ENCODE assay signal across 25 cellular contexts in the genomic region with DNA sequence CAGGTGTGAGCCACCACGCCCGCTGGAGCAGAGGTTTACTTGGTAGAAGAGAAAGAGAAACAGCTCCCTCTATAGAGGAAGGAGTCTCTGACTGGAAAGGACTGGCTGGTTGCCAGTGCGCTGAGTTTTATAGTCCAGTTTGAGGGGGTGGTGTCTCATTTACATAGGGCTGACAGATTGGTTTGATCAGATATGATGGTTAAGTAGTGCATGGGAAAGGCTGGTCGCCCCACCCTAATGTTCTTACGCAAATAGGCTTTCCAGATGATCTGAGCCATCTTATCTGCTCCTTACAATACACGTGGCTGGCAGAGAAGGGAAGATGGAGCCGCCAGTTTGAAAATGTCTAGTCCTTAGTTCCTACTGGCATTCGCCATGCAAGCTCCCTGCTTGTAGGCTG.
A peak's percentile ranks its signal among the peaks of the same experiment; 100 is the strongest.
DNase-seq lines count a peak whose midpoint lies in the region; ATAC-seq and TF ChIP-seq lines count a peak whose summit lies in the region.
"Had no signal": no experiment of that assay in that cellular context is flagged by ENCODE, and none has a peak within 500 bp of the region (broad histone marks: within the 10 kb centered on the region; RNA-seq: fewer than 3 reads in every experiment).

No MANE protein-coding gene starts in this region.

- H3K4me1 ChIP-seq in H9 (ENCODE audit: insufficient read depth, low read length): no peaks in the 10 kb centered on the region
- H3K4me1 ChIP-seq in gastrocnemius medialis: peaks cover 0 to 5% of the 10 kb centered on the region in 2 donors
- H3K4me1 ChIP-seq: uterus had no signal

- H3K27ac ChIP-seq in H9 (ENCODE audit: insufficient read length, low read depth, low read length) (no peak overlapping the region), gastrocnemius medialis (no peak overlapping the region)
- H3K27ac ChIP-seq: HL-60, thoracic aorta, uterus had no signal

- no peaks in the 10 kb centered on the region for H3K9me3 ChIP-seq in H9 (ENCODE audit: control insufficient read depth, low read depth, low read length)
- no peaks in the 10 kb centered on the region for H3K9me3 ChIP-seq in gastrocnemius medialis
- H3K9me3 ChIP-seq: thoracic aorta, uterus had no signal

- H2BK15ac ChIP-seq in H9 (ENCODE audit: low read depth, low read length): no peak overlapping the region

- H3K4me3 ChIP-seq in gastrocnemius medialis: no peak overlapping the region
- H3K4me3 ChIP-seq: thoracic aorta, uterus had no signal

- H4K8ac ChIP-seq in H9 (replicated peaks; ENCODE audit: insufficient read length, low read depth, low read length): no peak overlapping the region

- no peaks in the 10 kb centered on the region for H4K20me1 ChIP-seq in H9 (ENCODE audit: control insufficient read depth, insufficient read depth, insufficient read length)

- H3K23me2 ChIP-seq in H9 (ENCODE audit: insufficient read length, low read depth, low read length, poor library complexity, severe bottlenecking): no peaks in the 10 kb centered on the region

- H3K9me3 Mint-ChIP-seq in H9 (no peaks in the 10 kb centered on the region), HFFc6 (peaks cover 10% of the 10 kb centered on the region)

- POLR2A ChIA-PET in GM10248 (lab: Yijun Ruan, JAX): no interaction called here

- H3K4me2 ChIP-seq in H9 (ENCODE audit: insufficient read depth, insufficient read length, low read length): no peak overlapping the region

- no peak overlapping the region for H2BK5ac ChIP-seq in H9 (ENCODE audit: insufficient read length, low read length)

- CTCF ChIA-PET in GM10248 (lab: Yijun Ruan, JAX): no interaction called here

- H3K27me3 ChIP-seq in H9 (ENCODE audit: insufficient read depth, low read length) (no peaks in the 10 kb centered on the region), gastrocnemius medialis (no peaks in the 10 kb centered on the region)
- H3K27me3 ChIP-seq: uterus had no signal

- H3K27me3 Mint-ChIP-seq in H9 (ENCODE audit: low read depth) (no peaks in the 10 kb centered on the region), HFFc6 (ENCODE audit: insufficient read depth) (no peaks in the 10 kb centered on the region)
- H3K27me3 Mint-ChIP-seq: activated CD4-positive, alpha-beta T cell treated with anti-CD3 and anti-CD28 coated beads for 36 hours; activated naive CD8-positive, alpha-beta T cell; CD4-positive, alpha-beta memory T cell; naive thymus-derived CD4-positive, alpha-beta T cell; progenitor cell of endocrine pancreas had no signal

- ATAC-seq in left colon: peak; percentile 17
- no peak for ATAC-seq in gastrocnemius medialis
- ATAC-seq: activated CD4-positive, alpha-beta T cell treated with anti-CD3 and anti-CD28 coated beads for 36 hours; activated CD8-positive, alpha-beta T cell treated with anti-CD3 and anti-CD28 coated beads, Interleukin-2, amount 10 ng/mL, durations not matched to agents 7 days and 5 days; naive thymus-derived CD4-positive, alpha-beta T cell had no signal

- no peak overlapping the region for H2BK120ac ChIP-seq in H9 (ENCODE audit: low read depth, low read length, poor library complexity, severe bottlenecking)

- TF ChIP-seq CTCF in H9 (conservative IDR thresholded peaks at IDR 0.05): 0 out of 3 replicates have a peak, but pooled peaks have one; percentile 10
- TF ChIP-seq CTCF in HFFc6 (IDR thresholded peaks at IDR 0.05): no peak
- TF ChIP-seq CTCF in GM10248 (IDR thresholded peaks at IDR 0.05; ENCODE audit: control extremely low read depth, extremely low read depth, low read depth, missing control alignments): no peak
- TF ChIP-seq CTCF in gastrocnemius medialis (IDR thresholded peaks at IDR 0.05 in 4 of 5, conservative IDR thresholded peaks at IDR 0.05 in 1 of 5): no peak

- H3K36me3 ChIP-seq in gastrocnemius medialis: no peaks in the 10 kb centered on the region
- H3K36me3 ChIP-seq: thoracic aorta, uterus had no signal

- H3K4me1 Mint-ChIP-seq in H9 (no peaks in the 10 kb centered on the region), HFFc6 (ENCODE audit: low read depth) (no peaks in the 10 kb centered on the region)
- H3K4me1 Mint-ChIP-seq: activated CD4-positive, alpha-beta T cell treated with anti-CD3 and anti-CD28 coated beads for 36 hours; CD4-positive, alpha-beta memory T cell; mesothelial cell of epicardium; naive thymus-derived CD4-positive, alpha-beta T cell had no signal

- no peak overlapping the region for H3K27ac Mint-ChIP-seq in H9
- no peak overlapping the region for H3K27ac Mint-ChIP-seq in HFFc6
- H3K27ac Mint-ChIP-seq: activated CD4-positive, alpha-beta T cell treated with anti-CD3 and anti-CD28 coated beads for 36 hours; activated CD8-positive, alpha-beta T cell treated with anti-CD3 and anti-CD28 coated beads, Interleukin-2, amount 10 ng/mL, durations not matched to agents 7 days and 5 days; activated naive CD8-positive, alpha-beta T cell; CD4-positive, alpha-beta memory T cell; mesothelial cell of epicardium; naive thymus-derived CD4-positive, alpha-beta T cell; progenitor cell of endocrine pancreas had no signal

- TF ChIP-seq POLR2A in gastrocnemius medialis (IDR thresholded peaks at IDR 0.05): no peak

- no peaks in the 10 kb centered on the region for H3K79me1 ChIP-seq in H9 (ENCODE audit: insufficient read depth, low read depth, low read length, poor library complexity, severe bottlenecking)

- H3K4ac ChIP-seq in H9 (ENCODE audit: low read depth, low read length): no peak overlapping the region

- no peak overlapping the region for H2AK5ac ChIP-seq in H9 (ENCODE audit: insufficient read length, low read length)

- intact Hi-C loops in left colon (cut with DNase I, micrococcal nuclease) (no loop called here), gastrocnemius medialis (cut with DNase I; ENCODE audit: low total_unique reads) (no loop called here)

- H3K79me2 ChIP-seq in H9 (ENCODE audit: insufficient read depth, low read length): no peaks in the 10 kb centered on the region

- no peak overlapping the region for H2BK20ac ChIP-seq in H9 (ENCODE audit: low read depth, low read length, poor library complexity, severe bottlenecking)

- H4K5ac ChIP-seq in H9 (ENCODE audit: insufficient read length, low read depth, low read length): no peak overlapping the region

- H3K18ac ChIP-seq in H9 (ENCODE audit: insufficient read length, low read depth, low read length): no peak overlapping the region

- H2AFZ ChIP-seq in H9 (ENCODE audit: low read length): no peak overlapping the region

- H3K4me3 Mint-ChIP-seq in H9: no peak overlapping the region
- no peak overlapping the region for H3K4me3 Mint-ChIP-seq in HFFc6
- H3K4me3 Mint-ChIP-seq: activated CD4-positive, alpha-beta T cell treated with anti-CD3 and anti-CD28 coated beads for 36 hours; activated CD8-positive, alpha-beta T cell treated with anti-CD3 and anti-CD28 coated beads, Interleukin-2, amount 10 ng/mL, durations not matched to agents 7 days and 5 days; activated naive CD8-positive, alpha-beta T cell; CD4-positive, alpha-beta memory T cell; mesothelial cell of epicardium; naive thymus-derived CD4-positive, alpha-beta T cell had no signal

- H3K23ac ChIP-seq in H9 (ENCODE audit: insufficient read length, low read depth, low read length): no peak overlapping the region

- no peak overlapping the region for H4K91ac ChIP-seq in H9 (ENCODE audit: insufficient read length, low read depth, low read length)

- no peak overlapping the region for H3K14ac ChIP-seq in H9 (ENCODE audit: insufficient read depth, low read length)

- no peak overlapping the region for H3K9ac ChIP-seq in H9 (ENCODE audit: extremely low read depth, insufficient read length, low read length)

- DNase-seq in NCI-H524 (lab: John Stamatoyannopoulos, UW): peak; percentile 3 to 28
- no peak for DNase-seq in NCI-H524 treated with DMSO at 0.1 percent for 48 hours (lab: John Stamatoyannopoulos, UW)
- DNase-seq in H9: no peak
- peak; percentile 69 for DNase-seq in OCI-M1 (lab: John Stamatoyannopoulos, UW)
- peak in 1 of 2 donors; percentile 6 for DNase-seq in left colon
- DNase-seq in HFFc6: no peak
- no peak for DNase-seq in GM10248 (ENCODE audit: extremely low spot score)
- DNase-seq in gastrocnemius medialis: no peak
- DNase-seq: activated CD4-positive, alpha-beta T cell treated with anti-CD3 and anti-CD28 coated beads for 36 hours; activated CD8-positive, alpha-beta T cell treated with anti-CD3 and anti-CD28 coated beads, Interleukin-2, amount 10 ng/mL, durations not matched to agents 7 days and 5 days; AML-193; anterior cingulate cortex; CD4-positive, alpha-beta memory T cell; DMS79 treated with DMSO at 0.1 percent for 48 hours; effector CD4-positive, alpha-beta T cell; naive thymus-derived CD4-positive, alpha-beta T cell; NCI-H1105 treated with DMSO at 0.1 percent for 48 hours; NCI-H2029; stimulated activated naive CD4-positive, alpha-beta T cell treated with Interleukin-2 at 50 U/mL for 16 hours; uterus had no signal

- no peak overlapping the region for H2BK12ac ChIP-seq in H9 (ENCODE audit: insufficient read length, low read depth, low read length)

- in situ Hi-C loops in gastrocnemius medialis (cut with MboI; ENCODE audit: low sequenced_read_pairs in 4 of 4): no loop called here

- H3K36me3 Mint-ChIP-seq in H9 (ENCODE audit: insufficient read depth in 1 of 3, low read depth in 3 of 3) (no peaks in the 10 kb centered on the region), HFFc6 (ENCODE audit: low read depth) (no peaks in the 10 kb centered on the region)
- H3K36me3 Mint-ChIP-seq: activated naive CD8-positive, alpha-beta T cell; CD4-positive, alpha-beta memory T cell; mesothelial cell of epicardium; naive thymus-derived CD4-positive, alpha-beta T cell had no signal

- no peak overlapping the region for H3K56ac ChIP-seq in H9 (ENCODE audit: insufficient read length, low read depth, low read length)

- H3T11ph ChIP-seq in H9 (ENCODE audit: low read length): no peak overlapping the region

- no CpG with 5 or more reads among the region's 8 CpGs for WGBS in H9 (ENCODE audit: extremely low coverage, insufficient read length, low lambda C conversion rate)

Comparison
In these comparisons a context has a peak if more than half of its experiments do, and no peak if none do; other contexts are left out.
1. DNase-seq: peak in NCI-H524 (2 of 2) and OCI-M1 (single experiment); none in NCI-H524 treated with DMSO at 0.1 percent for 48 hours (single experiment), H9 (single experiment), HFFc6 (single experiment), GM10248 (single experiment) and gastrocnemius medialis (0 of 2).